Comparison of ENCODE assay signal across 31 cellular contexts in genomic region chr4:120864969-120865368, GRCh38. TPM values are rescaled to one million over a fixed set of nuclear protein-coding genes. Genes with fewer than 3 reads are reported as not detected.
"Had no signal": no experiment of that assay in that cellular context is flagged by ENCODE, and none has a peak within 500 bp of the region (broad histone marks: within the 10 kb centered on the region; RNA-seq: fewer than 3 reads in every experiment).

No MANE protein-coding gene starts in this region.

- H3K27me3 Mint-ChIP-seq: effector memory CD8-positive, alpha-beta T cell had no signal

- DNase-seq: activated B cell treated with CpG ODN at 0.5 μM for 24 hours; activated CD4-positive, alpha-beta T cell treated with anti-CD3 and anti-CD28 coated beads for 48 hours; activated CD4-positive, alpha-beta T cell treated with anti-CD3 and anti-CD28 coated beads, Interleukin-2, amount 50 U/mL, for 1 hour; activated CD4-positive, alpha-beta T cell treated with anti-CD3 and anti-CD28 coated beads, Interleukin-2, amount 50 U/mL, for 48 hours; activated CD8-positive, alpha-beta memory T cell treated with anti-CD3 and anti-CD28 coated beads for 24 hours; activated CD8-positive, alpha-beta T cell treated with anti-CD3 and anti-CD28 coated beads for 36 hours; activated effector memory CD4-positive, alpha-beta T cell treated with Interleukin-2 at 50 U/mL for 16 hours; activated gamma-delta T cell treated with Interleukin-2 at 50 U/mL for 16 hours; activated naive CD4-positive, alpha-beta T cell treated with anti-CD3 and anti-CD28 coated beads, Interleukin-2, amount 50 U/mL, for 16 hours; activated naive CD4-positive, alpha-beta T cell treated with Interleukin-2 at 50 U/mL for 16 hours; activated T-cell treated with anti-CD3 and anti-CD28 coated beads, Interleukin-2, amount 50 U/mL, for 4 hours; amniotic stem cell; anterior cingulate cortex; body of pancreas; caudate nucleus; cortex of kidney; dermis blood vessel endothelial cell; effector CD4-positive, alpha-beta T cell; effector memory CD8-positive, alpha-beta T cell; erythroblast; foreskin keratinocyte; gastrocnemius medialis; T-helper 1 cell; T-helper 17 cell; T1000; WERI-Rb-1 had no signal

- H3K4me1 Mint-ChIP-seq: activated B cell treated with CpG ODN at 0.5 μM for 24 hours; activated T-helper 17 cell treated with anti-CD3 and anti-CD28 coated beads, Interleukin-2, amount 50 U/mL, for 72 hours; T-helper 17 cell had no signal

- H3K36me3 Mint-ChIP-seq: activated naive CD8-positive, alpha-beta T cell had no signal

- H3K9me3 Mint-ChIP-seq: activated B cell treated with CpG ODN at 0.5 μM for 24 hours; activated CD8-positive, alpha-beta T cell treated with anti-CD3 and anti-CD28 coated beads for 36 hours; activated T-cell treated with anti-CD3 and anti-CD28 coated beads, Interleukin-2, amount 50 U/mL, for 4 hours; activated T-helper 17 cell treated with anti-CD3 and anti-CD28 coated beads, Interleukin-2, amount 50 U/mL, for 72 hours; effector memory CD8-positive, alpha-beta T cell; T-helper 2 cell treated with Interferon-gamma antibody and Interleukin-4, amounts not matched to agents 5 μg/mL and 100 μg/mL, for 36 hours had no signal

- H3K4me3 Mint-ChIP-seq: activated B cell treated with CpG ODN at 0.5 μM for 24 hours; activated CD8-positive, alpha-beta T cell treated with anti-CD3 and anti-CD28 coated beads for 36 hours; activated naive CD8-positive, alpha-beta T cell; activated T-cell treated with anti-CD3 and anti-CD28 coated beads, Interleukin-2, amount 50 U/mL, for 4 hours; activated T-helper 17 cell treated with anti-CD3 and anti-CD28 coated beads, Interleukin-2, amount 50 U/mL, for 72 hours; effector memory CD8-positive, alpha-beta T cell; T-helper 17 cell; T-helper 2 cell treated with Interferon-gamma antibody and Interleukin-4, amounts not matched to agents 5 μg/mL and 100 μg/mL, for 36 hours had no signal

- H3K36me3 ChIP-seq: esophagus muscularis mucosa, gastrocnemius medialis, WERI-Rb-1 had no signal

- H3K4me1 ChIP-seq: esophagus muscularis mucosa, foreskin keratinocyte had no signal

- ATAC-seq: activated CD4-positive, CD25-positive, alpha-beta regulatory T cell treated with anti-CD3 and anti-CD28 coated beads, Interleukin-2, amount 50 U/mL, for 24 hours; activated CD8-positive, alpha-beta T cell treated with anti-CD3 and anti-CD28 coated beads for 36 hours; activated T-cell treated with anti-CD3 and anti-CD28 coated beads, Interleukin-2, amount 50 U/mL, for 4 hours; activated T-helper 17 cell treated with anti-CD3 and anti-CD28 coated beads, Interleukin-2, amount 50 U/mL, for 72 hours; body of pancreas; effector memory CD8-positive, alpha-beta T cell; foreskin keratinocyte; gastrocnemius medialis; T-helper 17 cell had no signal

- H3K27ac ChIP-seq: body of pancreas, esophagus muscularis mucosa, foreskin keratinocyte, gastrocnemius medialis, WERI-Rb-1 had no signal

- H3K9me3 ChIP-seq: body of pancreas, esophagus muscularis mucosa, gastrocnemius medialis had no signal

- H3K4me3 ChIP-seq: body of pancreas, esophagus muscularis mucosa, gastrocnemius medialis had no signal

- H3K27ac Mint-ChIP-seq: activated B cell treated with CpG ODN at 0.5 μM for 24 hours; activated CD8-positive, alpha-beta T cell treated with anti-CD3 and anti-CD28 coated beads for 36 hours; activated naive CD8-positive, alpha-beta T cell; activated T-helper 17 cell treated with anti-CD3 and anti-CD28 coated beads, Interleukin-2, amount 50 U/mL, for 72 hours; effector memory CD8-positive, alpha-beta T cell; T-helper 17 cell; T-helper 2 cell treated with Interferon-gamma antibody and Interleukin-4, amounts not matched to agents 5 μg/mL and 100 μg/mL, for 36 hours had no signal

- H3K27me3 ChIP-seq: body of pancreas, esophagus muscularis mucosa, foreskin keratinocyte, gastrocnemius medialis had no signal

RNA-seq across cellular contexts. Expression of gene PRDM5, which starts 57.6 kb away (rescaled TPM):
- total RNA-seq: activated B cell treated with CpG ODN at 0.5 μM for 24 hours had no signal
